ENCODE assay signal across 8 cellular contexts in the genomic region with DNA sequence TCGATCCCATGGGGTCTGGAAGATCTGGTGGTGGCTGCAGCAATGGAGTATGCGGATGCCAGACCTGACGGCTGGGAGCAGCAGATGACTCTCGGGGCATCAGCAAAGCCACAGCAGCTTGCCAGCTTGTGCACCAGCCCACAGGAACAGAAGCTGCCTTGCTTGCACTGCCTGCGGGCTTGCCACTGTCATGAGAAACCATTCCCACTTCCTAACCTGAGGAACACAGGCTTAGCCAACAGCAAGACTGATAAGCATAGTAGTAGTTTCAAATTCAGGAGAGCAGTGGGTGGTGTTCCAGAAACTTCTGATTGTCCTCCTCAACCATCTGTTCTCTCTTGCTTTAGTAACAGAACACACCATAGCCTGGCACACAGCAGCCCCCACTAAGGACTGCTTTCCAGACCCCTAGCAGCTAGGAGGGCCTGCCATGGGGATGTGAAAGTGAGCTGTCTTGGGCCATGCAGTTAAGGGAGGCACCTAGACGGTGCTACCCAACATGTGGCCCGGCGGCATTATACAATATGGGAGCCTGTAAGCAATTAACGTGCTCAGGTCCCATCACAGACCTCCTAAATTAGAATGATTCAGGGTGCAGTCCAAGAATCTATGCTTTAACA. TPM values are rescaled to one million over a fixed set of nuclear protein-coding genes. Genes with fewer than 3 reads are reported as not detected.
DNase-seq lines count a peak whose midpoint lies in the region; ATAC-seq and TF ChIP-seq lines count a peak whose summit lies in the region.

No MANE protein-coding gene starts in this region.

- H3K4me3 ChIP-seq in body of pancreas (no peak overlapping the region), mesendoderm (ENCODE audit: low read length) (no peak overlapping the region), upper lobe of left lung (no peak overlapping the region)

- TF ChIP-seq CTCF in body of pancreas (IDR thresholded peaks at IDR 0.05): no peak
- no peak for TF ChIP-seq CTCF in upper lobe of left lung (IDR thresholded peaks at IDR 0.05)

- intact Hi-C loops in Right ventricle myocardium inferior (cut with DNase I): no loop called here
- intact Hi-C loops in cardiac septum (cut with DNase I): no loop called here
- intact Hi-C loops in body of pancreas (cut with DNase I): no loop called here

- H3K4ac ChIP-seq in mesendoderm (ENCODE audit: low read depth, low read length): no peak overlapping the region

- TF ChIP-seq POLR2A in body of pancreas (IDR thresholded peaks at IDR 0.05): no peak
- no peak for TF ChIP-seq POLR2A in upper lobe of left lung (IDR thresholded peaks at IDR 0.05)

- no peaks in the 10 kb centered on the region for H3K9me3 ChIP-seq in body of pancreas
- H3K9me3 ChIP-seq in upper lobe of left lung: no peaks in the 10 kb centered on the region

- H2AK5ac ChIP-seq in mesendoderm (ENCODE audit: low read length): no peak overlapping the region

- TF ChIP-seq EP300 in upper lobe of left lung (IDR thresholded peaks at IDR 0.05): no peak

- peaks cover 28% of the 10 kb centered on the region for H3K79me1 ChIP-seq in mesendoderm (ENCODE audit: low read length)

- H3K4me1 ChIP-seq in body of pancreas: peaks cover 97% of the 10 kb centered on the region
- peaks cover under 1% of the 10 kb centered on the region for H3K4me1 ChIP-seq in mesendoderm (ENCODE audit: control insufficient read depth, low read depth, low read length)
- H3K4me1 ChIP-seq in upper lobe of left lung: peaks cover 93 to 100% (median 97%) of the 10 kb centered on the region in 4 donors

- H2BK5ac ChIP-seq in mesendoderm (ENCODE audit: low read length): no peak overlapping the region

- H3K9ac ChIP-seq in mesendoderm (ENCODE audit: low read length): no peak overlapping the region

- H3K56ac ChIP-seq in mesendoderm (ENCODE audit: low read length): no peak overlapping the region

- no peak overlapping the region for H2BK15ac ChIP-seq in mesendoderm (replicated peaks; ENCODE audit: low read depth)

- peaks cover 41% of the 10 kb centered on the region for H3K79me2 ChIP-seq in mesendoderm (ENCODE audit: control insufficient read depth, insufficient read depth, low read length)

- no peak overlapping the region for H2BK120ac ChIP-seq in mesendoderm (ENCODE audit: low read depth, low read length)

- WGBS in body of pancreas, 2 donors: 38 to 46% methylated on average over 9 of the region's 9 CpGs
- no CpG with 5 or more reads among the region's 9 CpGs for WGBS in mesendoderm (ENCODE audit: extremely low coverage, insufficient coverage, low lambda C conversion rate)
- WGBS in upper lobe of left lung, 2 donors: 52 to 76% methylated on average over 8 to 9 of the region's 9 CpGs

- ATAC-seq in Right ventricle myocardium inferior: peak; percentile 14
- ATAC-seq in body of pancreas: no peak
- no peak for ATAC-seq in upper lobe of left lung (ENCODE audit: low FRiP score in 2 of 2)
- ATAC-seq in GM18867 (IDR thresholded peaks at IDR 0.05; ENCODE audit: unreplicated experiment): no peak
- ATAC-seq in GM21723 (IDR thresholded peaks at IDR 0.05; ENCODE audit: unreplicated experiment): no peak

- DNase-seq in Right ventricle myocardium inferior (ENCODE audit: missing footprints) (no peak), cardiac septum (ENCODE audit: low spot score) (no peak), body of pancreas (peak in 3 of 4 donors; percentile 30 to 49 (median 49)), mesendoderm (no peak), upper lobe of left lung (peak in 1 of 2 donors; percentile 51), A172 (ENCODE audit: low spot score) (no peak)

- H4K8ac ChIP-seq in mesendoderm (ENCODE audit: low read depth, low read length): no peak overlapping the region

- peak overlapping the region; percentile 45 for H3K23ac ChIP-seq in mesendoderm (ENCODE audit: low read length)

- H3K36me3 ChIP-seq in body of pancreas (replicated peaks in 1 of 2; ENCODE audit: insufficient read depth in 1 of 2, low read depth in 2 of 2) (no peaks in the 10 kb centered on the region), mesendoderm (ENCODE audit: control insufficient read depth, insufficient read depth, low read length) (no peaks in the 10 kb centered on the region), upper lobe of left lung (peaks cover 0 to 9% (median 1%) of the 10 kb centered on the region in 4 donors)

- no peak overlapping the region for H3K4me2 ChIP-seq in mesendoderm (ENCODE audit: low read length)

- no peaks in the 10 kb centered on the region for H3K27me3 ChIP-seq in body of pancreas
- no peaks in the 10 kb centered on the region for H3K27me3 ChIP-seq in mesendoderm (ENCODE audit: insufficient read depth, low read length, poor library complexity)
- no peaks in the 10 kb centered on the region for H3K27me3 ChIP-seq in upper lobe of left lung

- H3K18ac ChIP-seq in mesendoderm (ENCODE audit: low read length): no peak overlapping the region

- H4K5ac ChIP-seq in mesendoderm (ENCODE audit: low read length): no peak overlapping the region

- peak overlapping the region; percentile 99 to 100 (median 100) for H3K27ac ChIP-seq in body of pancreas
- H3K27ac ChIP-seq in mesendoderm (ENCODE audit: low read depth, low read length): no peak overlapping the region
- peak overlapping the region; percentile 89 to 100 (median 98) for H3K27ac ChIP-seq in upper lobe of left lung

RNA-seq across cellular contexts. Expression of gene ANXA11, which starts 7.3 kb away (rescaled TPM):
- total RNA-seq in Right ventricle myocardium inferior (420 TPM), cardiac septum (406 TPM), body of pancreas (10 to 100 TPM; 68.2 to 71.9 TPM), upper lobe of left lung (100 to 1,000 TPM; 108 to 327 (median 194) TPM)
- polyA plus RNA-seq in mesendoderm (2013, experiment 1 of 2): 235 TPM
- polyA plus RNA-seq in mesendoderm (2013, experiment 2 of 2): 239 TPM
- 110 and 120 TPM in 2 replicates for total RNA-seq in A172 (2014; rRNA removed; shearing (Covaris generic))

Comparison
In these comparisons a context has a peak if more than half of its experiments do, and no peak if none do; other contexts are left out.
1. DNase-seq: peak in body of pancreas (3 of 4); none in Right ventricle myocardium inferior (single experiment), cardiac septum (single experiment), mesendoderm (single experiment) and A172 (single experiment).